Comparison of ENCODE assay signal across 8 cellular contexts in the genomic region with DNA sequence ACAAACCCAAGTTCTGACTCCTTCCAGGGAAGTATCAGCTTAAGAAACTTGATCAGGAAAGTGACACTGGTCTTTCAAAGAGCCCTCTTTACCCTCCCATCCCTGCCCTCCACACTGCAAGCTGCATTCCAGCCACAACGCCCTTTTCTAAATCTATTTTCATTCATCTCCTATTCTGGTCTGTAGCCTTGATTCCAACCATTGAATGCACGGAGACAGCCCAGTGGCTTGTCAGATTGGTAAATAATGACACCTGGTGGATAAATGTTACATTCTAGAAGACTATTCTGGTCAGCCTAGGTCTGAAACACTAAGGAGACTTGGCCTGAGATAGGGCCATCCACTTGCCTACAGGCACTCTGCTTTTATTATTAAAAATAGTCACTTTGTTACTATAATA. TPM values are rescaled to one million over a fixed set of nuclear protein-coding genes. Genes with fewer than 3 reads are reported as not detected.
DNase-seq lines count a peak whose midpoint lies in the region; ATAC-seq, FAIRE-seq and TF ChIP-seq lines count a peak whose summit lies in the region.

No MANE protein-coding gene starts in this region.

- DNase-seq in A549 (ENCODE audit: low read depth in 1 of 2, low spot score in 1 of 2): peak; percentile 70 to 85
- DNase-seq in GM23338 (ENCODE audit: low spot score): peak; percentile 81
- DNase-seq in SK-N-SH: peak; percentile 45
- peak; percentile 54 for DNase-seq in glomerular endothelial cell (ENCODE audit: extremely low read depth, low read depth, low spot score)
- peak; percentile 46 for DNase-seq in small intestine
- no peak for DNase-seq in CD8-positive, alpha-beta T cell
- no peak for DNase-seq in activated T-cell treated with anti-CD3 and anti-CD28 coated beads, Interleukin-2, amount 50 U/mL, for 1 hour
- DNase-seq in type B pancreatic cell (ENCODE audit: extremely low spot score, unreplicated experiment): no peak

- TF ChIP-seq CTCF in A549 (IDR thresholded peaks at IDR 0.05) (peak; percentile 85), GM23338 (conservative IDR thresholded peaks at IDR 0.05; ENCODE audit: low read depth in 2 of 2) (peak; percentile 56 to 71), SK-N-SH (IDR thresholded peaks at IDR 0.05) (peak; percentile 68), type B pancreatic cell (conservative IDR thresholded peaks at IDR 0.05) (no peak)
- no peak for TF ChIP-seq CTCF in CD8-positive, alpha-beta T cell (IDR thresholded peaks at IDR 0.05)

- H3K4me1 ChIP-seq in A549 (peaks cover 17% of the 10 kb centered on the region; the same call in 2 of the 3 replicates), GM23338 (ENCODE audit: insufficient read depth) (no peaks in the 10 kb centered on the region), SK-N-SH (ENCODE audit: control insufficient read depth in 1 of 2, insufficient read depth in 2 of 2, low read depth in 1 of 2, low read length in 1 of 2) (no peaks in the 10 kb centered on the region; a peak in 1 of 4 replicates), small intestine (ENCODE audit: control insufficient read depth in 2 of 2, insufficient read depth in 1 of 2, low read depth in 1 of 2, low read length in 1 of 2) (no peaks in the 10 kb centered on the region)
- no peaks in the 10 kb centered on the region for H3K4me1 ChIP-seq in CD8-positive, alpha-beta T cell (ENCODE audit: insufficient read depth, low read length)

- H3K9me3 Mint-ChIP-seq in GM23338: no peaks in the 10 kb centered on the region
- H3K9me3 Mint-ChIP-seq in CD8-positive, alpha-beta T cell: no peaks in the 10 kb centered on the region
- H3K9me3 Mint-ChIP-seq in type B pancreatic cell: no peaks in the 10 kb centered on the region

- TF ChIP-seq POLR2A in A549 (IDR thresholded peaks at IDR 0.05; ENCODE audit: low read length): no peak

- H3K9ac ChIP-seq in SK-N-SH: no peak overlapping the region

- H3K4me3 Mint-ChIP-seq in GM23338 (no peak overlapping the region), type B pancreatic cell (no peak overlapping the region)
- no peak overlapping the region for H3K4me3 Mint-ChIP-seq in CD8-positive, alpha-beta T cell

- H3K27me3 Mint-ChIP-seq in GM23338 (ENCODE audit: insufficient read depth, low read depth, poor library complexity) (peaks cover 4% of the 10 kb centered on the region), type B pancreatic cell (no peaks in the 10 kb centered on the region)
- H3K27me3 Mint-ChIP-seq in CD8-positive, alpha-beta T cell (ENCODE audit: low read depth): peaks cover 3% of the 10 kb centered on the region

- TF ChIP-seq RAD21 in A549 (conservative IDR thresholded peaks at IDR 0.05 in 1 of 2, IDR thresholded peaks at IDR 0.05 in 1 of 2) (peak; percentile 95 to 98), SK-N-SH (IDR thresholded peaks at IDR 0.05; ENCODE audit: low read length) (peak; percentile 76)

- 0 out of 2 replicates have a peak, but pooled peaks cover 3% of the 10 kb centered on the region for H4K20me1 ChIP-seq in GM23338 (replicated peaks; ENCODE audit: insufficient read depth)
- H4K20me1 ChIP-seq in SK-N-SH (ENCODE audit: insufficient read depth): no peaks in the 10 kb centered on the region

- CTCF ChIA-PET in A549 (lab: Yijun Ruan, JAX): interaction anchor here (0.6 to 39.7 kb wide), 43 partner anchors 12 to 205 kb away, joined by 3 to 1048 read pairs (median 4); a partner anchor contains a TSS
- CTCF ChIA-PET in SK-N-SH (lab: Yijun Ruan, JAX): interaction anchor here (0.7 to 2.7 kb wide), 12 partner anchors 12 to 151 kb away, joined by 3 to 28 read pairs (median 4); a partner anchor contains a TSS
- CTCF ChIA-PET in CD8-positive, alpha-beta T cell (lab: Charles Lee): no interaction called here

- POLR2A ChIA-PET in A549 (lab: Yijun Ruan, JAX): interaction anchor here (1.1 kb wide), 1 partner anchor 37 kb away, joined by 3 read pairs; no protein-coding TSS in a partner anchor
- POLR2A ChIA-PET in SK-N-SH (lab: Yijun Ruan, JAX): no interaction called here
- POLR2A ChIA-PET in CD8-positive, alpha-beta T cell (lab: Charles Lee): no interaction called here

- no peak overlapping the region for H3K4me3 ChIP-seq in A549
- no peak overlapping the region for H3K4me3 ChIP-seq in GM23338
- no peak overlapping the region for H3K4me3 ChIP-seq in SK-N-SH (ENCODE audit: low read depth in 2 of 2, low read length in 1 of 2)
- no peak overlapping the region for H3K4me3 ChIP-seq in small intestine (ENCODE audit: low read depth in 1 of 2, low read length in 2 of 2)
- H3K4me3 ChIP-seq in CD8-positive, alpha-beta T cell (ENCODE audit: low read depth, low read length): no peak overlapping the region

- no peak overlapping the region for H3K4me2 ChIP-seq in A549
- no peak overlapping the region for H3K4me2 ChIP-seq in GM23338
- H3K4me2 ChIP-seq in SK-N-SH: no peak overlapping the region

- TF ChIP-seq EP300 in A549 (IDR thresholded peaks at IDR 0.05): no peak
- no peak for TF ChIP-seq EP300 in SK-N-SH (IDR thresholded peaks at IDR 0.05; ENCODE audit: borderline replicate concordance in 1 of 2, low read depth in 1 of 2, low read length in 1 of 2)

- H3K27ac Mint-ChIP-seq in GM23338: no peak overlapping the region
- no peak overlapping the region for H3K27ac Mint-ChIP-seq in CD8-positive, alpha-beta T cell
- H3K27ac Mint-ChIP-seq in type B pancreatic cell: no peak overlapping the region

- ATAC-seq in A549 (peak; percentile 97 to 98), GM23338 (peak; percentile 86)
- ATAC-seq in CD8-positive, alpha-beta T cell: no peak

- FAIRE-seq in A549 (lab: Jason Lieb, UNC): peak; percentile 72
- FAIRE-seq in small intestine (lab: Jason Lieb, UNC): no peak

- H3K36me3 ChIP-seq in GM23338 (ENCODE audit: insufficient read depth) (no peaks in the 10 kb centered on the region), SK-N-SH (replicated peaks in 1 of 2; ENCODE audit: control insufficient read depth in 1 of 2, insufficient read depth in 2 of 2, low read length in 1 of 2) (no peaks in the 10 kb centered on the region), small intestine (ENCODE audit: control insufficient read depth in 2 of 2, insufficient read depth in 2 of 2, low read length in 2 of 2) (peaks cover 0 to 2% of the 10 kb centered on the region in 2 donors)
- H3K36me3 ChIP-seq in CD8-positive, alpha-beta T cell (ENCODE audit: insufficient read depth, low read length): no peaks in the 10 kb centered on the region

- WGBS in A549 (ENCODE audit: missing lambda C conversion rate): 14% methylated on average over 2 of the region's 2 CpGs
- WGBS in SK-N-SH (ENCODE audit: low lambda C conversion rate): 39% methylated on average over 2 of the region's 2 CpGs
- 29 to 41% (median 37%) methylated on average over 2 of the region's 2 CpGs for whole genome bisulfite sequencing in small intestine, 3 donors

- H3K79me2 ChIP-seq in GM23338 (replicated peaks; ENCODE audit: insufficient read depth): no peaks in the 10 kb centered on the region
- no peaks in the 10 kb centered on the region for H3K79me2 ChIP-seq in SK-N-SH (ENCODE audit: insufficient read depth)

- H3K4me1 Mint-ChIP-seq in GM23338 (peaks cover 10% of the 10 kb centered on the region), type B pancreatic cell (ENCODE audit: unreplicated experiment) (peaks cover under 1% of the 10 kb centered on the region)
- H3K4me1 Mint-ChIP-seq in CD8-positive, alpha-beta T cell (ENCODE audit: low read depth): no peaks in the 10 kb centered on the region

- H3K27ac ChIP-seq in A549 (peak overlapping the region; percentile 13 to 75; a peak in 4 of 6 replicates), GM23338 (ENCODE audit: low read depth) (no peak overlapping the region), SK-N-SH (ENCODE audit: low read depth in 2 of 2, low read length in 1 of 2) (no peak overlapping the region), small intestine (ENCODE audit: low read depth in 1 of 2, low read length in 1 of 2) (no peak overlapping the region)
- H3K27ac ChIP-seq in CD8-positive, alpha-beta T cell (ENCODE audit: low read depth, low read length): no peak overlapping the region

- H3F3A ChIP-seq in GM23338 (replicated peaks; ENCODE audit: low read depth) (no peaks in the 10 kb centered on the region), SK-N-SH (replicated peaks; ENCODE audit: insufficient read depth) (no peaks in the 10 kb centered on the region)

- H3K9me3 ChIP-seq in A549: no peaks in the 10 kb centered on the region
- H3K9me3 ChIP-seq in SK-N-SH: no peaks in the 10 kb centered on the region
- no peaks in the 10 kb centered on the region for H3K9me3 ChIP-seq in small intestine (ENCODE audit: control insufficient read depth, low read depth)
- no peaks in the 10 kb centered on the region for H3K9me3 ChIP-seq in CD8-positive, alpha-beta T cell (ENCODE audit: low read length)

- H3K36me3 Mint-ChIP-seq in GM23338 (ENCODE audit: low read depth): no peaks in the 10 kb centered on the region
- peaks cover 5% of the 10 kb centered on the region for H3K36me3 Mint-ChIP-seq in CD8-positive, alpha-beta T cell
- H3K36me3 Mint-ChIP-seq in type B pancreatic cell: peaks cover 4% of the 10 kb centered on the region

- no peak overlapping the region for H2AFZ ChIP-seq in GM23338
- H2AFZ ChIP-seq in SK-N-SH (ENCODE audit: low read depth): no peak overlapping the region

- H3K27me3 ChIP-seq in GM23338 (ENCODE audit: insufficient read depth) (no peaks in the 10 kb centered on the region), SK-N-SH (ENCODE audit: insufficient read depth) (no peaks in the 10 kb centered on the region), small intestine (ENCODE audit: control insufficient read depth in 2 of 2, insufficient read depth in 2 of 2, low read length in 2 of 2) (no peaks in the 10 kb centered on the region)
- H3K27me3 ChIP-seq in CD8-positive, alpha-beta T cell (ENCODE audit: insufficient read depth, low read length): no peaks in the 10 kb centered on the region

- intact Hi-C loops in CD8-positive, alpha-beta T cell (cut with DNase I, micrococcal nuclease): no loop called here

- H3K9me2 ChIP-seq in GM23338 (ENCODE audit: insufficient read depth) (no peaks in the 10 kb centered on the region), SK-N-SH (no peaks in the 10 kb centered on the region)

RNA-seq across cellular contexts. Expression of a gene that starts 20.9 kb away (rescaled TPM):
- polyA plus RNA-seq in A549 (2011; rRNA removed) (13.8 and 14.2 TPM in 2 replicates), A549 (2017; fragmentation: RNase III; extraction: RNeasy Plus Mini Kit Qiagen cat#74134 plus additional on column Dnase treatment) (8.3 to 10.9 TPM (median 8.9 TPM) in 3 replicates), GM23338 (2016; fragmentation: Nextera tagmentation; extraction: Ambion mirVana) (49.5 and 50.0 TPM in 2 replicates), SK-N-SH (2012; rRNA removed) (31.4 and 31.7 TPM in 2 replicates), small intestine (1 to 10 TPM in 1 of 3 donors, not detected in 2; 4.0 TPM)
- polyA plus RNA-seq in A549 (2012; cell fraction: cytosol; rRNA removed): 9.7 and 10.4 TPM in 2 replicates
- 2.9 and 3.4 TPM in 2 replicates for polyA plus RNA-seq in A549 (2012; cell fraction: nucleus; rRNA removed)
- 3.2 and 4.2 TPM in 2 replicates for polyA minus RNA-seq in A549 (2011; rRNA and poly(A)+ RNA removed)
- 9.0 and 17.6 TPM in 2 replicates for total RNA-seq in GM23338 (2014; rRNA removed; shearing (Covaris generic))
- 32.9 and 36.8 TPM in 2 replicates for polyA plus RNA-seq in SK-N-SH (2012; cell fraction: cytosol; rRNA removed)
- polyA plus RNA-seq in SK-N-SH (2012; cell fraction: nucleus; rRNA removed): 14.5 and 19.6 TPM in 2 replicates
- total RNA-seq in glomerular endothelial cell (3.9 and 9.7 TPM in 2 replicates), type B pancreatic cell (ENCODE audit: low replicate concordance) (9.0 and 15.8 TPM in 2 replicates)
- not detected for total RNA-seq in CD8-positive, alpha-beta T cell

RNA-seq across cellular contexts. Expression of a gene that starts 22.9 kb away (rescaled TPM):
- polyA plus RNA-seq in A549 (2011; rRNA removed) (0.12 TPM in 1 of 2 replicates, not detected in the other), A549 (2017; fragmentation: RNase III; extraction: RNeasy Plus Mini Kit Qiagen cat#74134 plus additional on column Dnase treatment) (0.10 TPM in 1 of 3 replicates, not detected in the others), GM23338 (2016; fragmentation: Nextera tagmentation; extraction: Ambion mirVana) (not detected in 2 replicates), SK-N-SH (2012; rRNA removed) (0.07 and 0.19 TPM in 2 replicates), small intestine (not detected)
- polyA plus RNA-seq in A549 (2012; cell fraction: cytosol; rRNA removed): 0.07 and 0.09 TPM in 2 replicates
- 0.53 and 0.73 TPM in 2 replicates for polyA plus RNA-seq in A549 (2012; cell fraction: nucleus; rRNA removed)
- polyA minus RNA-seq in A549 (2011; rRNA and poly(A)+ RNA removed): 0.73 and 0.91 TPM in 2 replicates
- not detected in 2 replicates for total RNA-seq in GM23338 (2014; rRNA removed; shearing (Covaris generic))
- 0.05 TPM in 1 of 2 replicates, not detected in the other for polyA plus RNA-seq in SK-N-SH (2012; cell fraction: cytosol; rRNA removed)
- polyA plus RNA-seq in SK-N-SH (2012; cell fraction: nucleus; rRNA removed): 0.56 and 0.96 TPM in 2 replicates
- total RNA-seq in glomerular endothelial cell (not detected in 2 replicates), type B pancreatic cell (ENCODE audit: low replicate concordance) (0.34 TPM in 1 of 2 replicates, not detected in the other)
- total RNA-seq in CD8-positive, alpha-beta T cell: not detected

RNA-seq across cellular contexts. Expression of a gene that starts 28.1 kb away (rescaled TPM):
- polyA plus RNA-seq in A549 (2011; rRNA removed) (16.6 and 18.8 TPM in 2 replicates), A549 (2017; fragmentation: RNase III; extraction: RNeasy Plus Mini Kit Qiagen cat#74134 plus additional on column Dnase treatment) (14.1 to 16.6 TPM (median 14.8 TPM) in 3 replicates), GM23338 (2016; fragmentation: Nextera tagmentation; extraction: Ambion mirVana) (8.1 and 8.6 TPM in 2 replicates), SK-N-SH (2012; rRNA removed) (23.8 and 31.4 TPM in 2 replicates), small intestine (10 to 100 TPM in 2 of 3 donors, 1 to 10 TPM in 1; 9.5 to 13.5 (median 10.5) TPM)
- 13.1 and 17.7 TPM in 2 replicates for polyA plus RNA-seq in A549 (2012; cell fraction: cytosol; rRNA removed)
- polyA plus RNA-seq in A549 (2012; cell fraction: nucleus; rRNA removed): 14.8 and 17.7 TPM in 2 replicates
- polyA minus RNA-seq in A549 (2011; rRNA and poly(A)+ RNA removed): 11.3 and 11.5 TPM in 2 replicates
- 23.3 and 29.2 TPM in 2 replicates for total RNA-seq in GM23338 (2014; rRNA removed; shearing (Covaris generic))
- polyA plus RNA-seq in SK-N-SH (2012; cell fraction: cytosol; rRNA removed): 18.2 and 23.3 TPM in 2 replicates
- polyA plus RNA-seq in SK-N-SH (2012; cell fraction: nucleus; rRNA removed): 22.7 and 27.9 TPM in 2 replicates
- total RNA-seq in glomerular endothelial cell (26.6 and 30.3 TPM in 2 replicates), type B pancreatic cell (ENCODE audit: low replicate concordance) (18.7 and 19.3 TPM in 2 replicates)
- total RNA-seq in CD8-positive, alpha-beta T cell: 10 to 100 TPM; 37.6 to 37.7 TPM

RNA-seq across cellular contexts. Expression of a gene that starts 28.2 kb away (rescaled TPM):
- polyA plus RNA-seq in A549 (2011; rRNA removed) (2.0 TPM in 2 replicates), A549 (2017; fragmentation: RNase III; extraction: RNeasy Plus Mini Kit Qiagen cat#74134 plus additional on column Dnase treatment) (3.1 to 3.5 TPM (median 3.1 TPM) in 3 replicates), GM23338 (2016; fragmentation: Nextera tagmentation; extraction: Ambion mirVana) (0.15 TPM in 1 of 2 replicates, not detected in the other), SK-N-SH (2012; rRNA removed) (2.9 and 4.8 TPM in 2 replicates), small intestine (under 1 TPM; 0.45 to 0.81 (median 0.51) TPM)
- 2.0 and 2.8 TPM in 2 replicates for polyA plus RNA-seq in A549 (2012; cell fraction: cytosol; rRNA removed)
- polyA plus RNA-seq in A549 (2012; cell fraction: nucleus; rRNA removed): 3.5 and 3.6 TPM in 2 replicates
- 1.4 and 2.5 TPM in 2 replicates for polyA minus RNA-seq in A549 (2011; rRNA and poly(A)+ RNA removed)
- not detected in 2 replicates for total RNA-seq in GM23338 (2014; rRNA removed; shearing (Covaris generic))
- polyA plus RNA-seq in SK-N-SH (2012; cell fraction: cytosol; rRNA removed): 1.9 and 3.0 TPM in 2 replicates
- polyA plus RNA-seq in SK-N-SH (2012; cell fraction: nucleus; rRNA removed): 5.9 and 9.4 TPM in 2 replicates
- total RNA-seq in glomerular endothelial cell (0.12 and 0.15 TPM in 2 replicates), type B pancreatic cell (ENCODE audit: low replicate concordance) (0.57 and 2.1 TPM in 2 replicates)
- total RNA-seq in CD8-positive, alpha-beta T cell: not detected

RNA-seq across cellular contexts. Expression of a gene that starts 39.8 kb away (rescaled TPM):
- polyA plus RNA-seq in A549 (2011; rRNA removed): 0.90 and 1.5 TPM in 2 replicates
- 12.2 and 12.7 TPM in 2 replicates for polyA plus RNA-seq in A549 (2012; cell fraction: cytosol; rRNA removed)
- polyA plus RNA-seq in A549 (2012; cell fraction: nucleus; rRNA removed): 13.6 and 13.9 TPM in 2 replicates
- 4.7 to 8.4 TPM (median 5.8 TPM) in 3 replicates for polyA plus RNA-seq in A549 (2017; fragmentation: RNase III; extraction: RNeasy Plus Mini Kit Qiagen cat#74134 plus additional on column Dnase treatment)
- polyA minus RNA-seq in A549 (2011; rRNA and poly(A)+ RNA removed): 0.45 and 1.4 TPM in 2 replicates
- total RNA-seq in GM23338 (2014; rRNA removed; shearing (Covaris generic)): not detected in 2 replicates
- polyA plus RNA-seq in GM23338 (2016; fragmentation: Nextera tagmentation; extraction: Ambion mirVana): not detected in 2 replicates
- 0.72 and 0.99 TPM in 2 replicates for polyA plus RNA-seq in SK-N-SH (2012; rRNA removed)
- polyA plus RNA-seq in SK-N-SH (2012; cell fraction: cytosol; rRNA removed): 0.75 and 0.82 TPM in 2 replicates
- polyA plus RNA-seq in SK-N-SH (2012; cell fraction: nucleus; rRNA removed): 1.6 and 2.2 TPM in 2 replicates
- 0.24 TPM in 1 of 2 replicates, not detected in the other for total RNA-seq in glomerular endothelial cell
- 1 to 10 TPM in 2 of 3 donors, under 1 TPM in 1; 0.04 to 8.6 (median 3.8) TPM for polyA plus RNA-seq in small intestine
- total RNA-seq in CD8-positive, alpha-beta T cell: not detected
- total RNA-seq in type B pancreatic cell (ENCODE audit: low replicate concordance): 0.19 TPM in 1 of 2 replicates, not detected in the other

Comparison
In these comparisons a context has a peak if more than half of its experiments do, and no peak if none do; other contexts are left out.
1. DNase-seq: peak in A549 (2 of 2), GM23338 (single experiment), SK-N-SH (single experiment), glomerular endothelial cell (single experiment) and small intestine (single experiment); none in CD8-positive, alpha-beta T cell (0 of 7), activated T-cell treated with anti-CD3 and anti-CD28 coated beads, Interleukin-2, amount 50 U/mL, for 1 hour (single experiment) and type B pancreatic cell (single experiment).
2. H3K27ac ChIP-seq: peak in A549 (2 of 2); none in GM23338 (single experiment), SK-N-SH (0 of 2), small intestine (0 of 2) and CD8-positive, alpha-beta T cell (single experiment).
3. CTCF ChIP-seq: peak in A549 (single experiment), GM23338 (2 of 2) and SK-N-SH (single experiment); none in CD8-positive, alpha-beta T cell (single experiment) and type B pancreatic cell (single experiment).